33 cellular contexts compared by ENCODE assay signal in genomic region chr4:74084984-74085383, GRCh38. TPM values are rescaled to one million over a fixed set of nuclear protein-coding genes. Genes with fewer than 3 reads are reported as not detected.
"Had no signal": no experiment of that assay in that cellular context is flagged by ENCODE, and none has a peak within 500 bp of the region (broad histone marks: within the 10 kb centered on the region; RNA-seq: fewer than 3 reads in every experiment).

No MANE protein-coding gene starts in this region.

- H3K4me1 ChIP-seq: ascending aorta, breast epithelium, esophagus muscularis mucosa, foreskin keratinocyte, gastrocnemius medialis had no signal

- H3K4me3 ChIP-seq: ascending aorta, breast epithelium, cardiac muscle cell, colonic mucosa, dorsolateral prefrontal cortex, esophagus muscularis mucosa, gastrocnemius medialis had no signal

- H3K9me3 Mint-ChIP-seq: activated CD4-positive, alpha-beta memory T cell treated with anti-CD3 and anti-CD28 coated beads, Interleukin-2, amount 10 ng/mL, durations not matched to agents 7 days and 5 days; activated naive CD4-positive, alpha-beta T cell treated with anti-CD3 and anti-CD28 coated beads, Interleukin-2, amount 10 ng/mL, durations not matched to agents 7 days and 5 days; activated naive CD8-positive, alpha-beta T cell treated with anti-CD3 and anti-CD28 coated beads, Interleukin-2, amount 10 ng/mL, durations not matched to agents 7 days and 5 days; activated T-cell treated with anti-CD3 and anti-CD28 coated beads, Interleukin-2, amount 50 U/mL, for 24 hours; activated T-cell treated with anti-CD3 and anti-CD28 coated beads, Interleukin-2, amount 50 U/mL, for 72 hours; brain; effector memory CD8-positive, alpha-beta T cell; T-helper 2 cell treated with Interferon-gamma antibody and Interleukin-4, amounts not matched to agents 5 μg/mL and 100 μg/mL, for 36 hours had no signal

- H3K36me3 Mint-ChIP-seq: activated naive CD4-positive, alpha-beta T cell treated with anti-CD3 and anti-CD28 coated beads, Interleukin-2, amount 10 ng/mL, durations not matched to agents 7 days and 5 days; activated naive CD4-positive, alpha-beta T cell treated with anti-CD3 and anti-CD28 coated beads, Interleukin-2, amount 50 U/mL, for 72 hours; activated naive CD8-positive, alpha-beta T cell treated with anti-CD3 and anti-CD28 coated beads, Interleukin-2, amount 10 ng/mL, durations not matched to agents 7 days and 5 days; brain had no signal

- H3K27me3 Mint-ChIP-seq: activated CD4-positive, alpha-beta memory T cell treated with anti-CD3 and anti-CD28 coated beads, Interleukin-2, amount 10 ng/mL, durations not matched to agents 7 days and 5 days; activated naive CD4-positive, alpha-beta T cell treated with anti-CD3 and anti-CD28 coated beads, Interleukin-2, amount 10 ng/mL, durations not matched to agents 7 days and 5 days had no signal

- H3K36me3 ChIP-seq: ascending aorta, breast epithelium, cardiac muscle cell, colonic mucosa, esophagus muscularis mucosa, gastrocnemius medialis had no signal

- H3K4me1 Mint-ChIP-seq: activated CD4-positive, alpha-beta memory T cell treated with anti-CD3 and anti-CD28 coated beads, Interleukin-2, amount 10 ng/mL, durations not matched to agents 7 days and 5 days; activated CD4-positive, alpha-beta T cell treated with anti-CD3 and anti-CD28 coated beads for 36 hours; activated CD4-positive, alpha-beta T cell treated with anti-CD3 and anti-CD28 coated beads, Interleukin-2, amount 10 ng/mL, durations not matched to agents 7 days and 5 days; activated naive CD4-positive, alpha-beta T cell treated with anti-CD3 and anti-CD28 coated beads, Interleukin-2, amount 10 ng/mL, durations not matched to agents 7 days and 5 days; activated naive CD8-positive, alpha-beta T cell treated with anti-CD3 and anti-CD28 coated beads, Interleukin-2, amount 10 ng/mL, durations not matched to agents 7 days and 5 days; brain; T-helper 17 cell had no signal

- DNase-seq: activated CD4-positive, alpha-beta memory T cell treated with anti-CD3 and anti-CD28 coated beads, Interleukin-2, amount 10 ng/mL, durations not matched to agents 7 days and 5 days; activated CD4-positive, alpha-beta T cell treated with anti-CD3 and anti-CD28 coated beads for 36 hours; activated CD4-positive, alpha-beta T cell treated with anti-CD3 and anti-CD28 coated beads, Interleukin-2, amount 10 ng/mL, durations not matched to agents 7 days and 5 days; activated CD4-positive, alpha-beta T cell treated with anti-CD3 and anti-CD28 coated beads, Interleukin-2, amount 50 U/mL, for 4 hours; activated CD4-positive, CD25-positive, alpha-beta regulatory T cell; activated CD4-positive, CD25-positive, alpha-beta regulatory T cell treated with anti-CD3 and anti-CD28 coated beads, Interleukin-2, amount 50 U/mL, for 72 hours; activated CD8-positive, alpha-beta memory T cell treated with anti-CD3 and anti-CD28 coated beads, Interleukin-2, amount 50 U/mL, for 48 hours; activated gamma-delta T cell; activated naive CD4-positive, alpha-beta T cell; activated naive CD4-positive, alpha-beta T cell treated with anti-CD3 and anti-CD28 coated beads, Interleukin-2, amount 10 ng/mL, durations not matched to agents 7 days and 5 days; activated naive CD8-positive, alpha-beta T cell treated with anti-CD3 and anti-CD28 coated beads, Interleukin-2, amount 10 ng/mL, durations not matched to agents 7 days and 5 days; activated T-cell treated with anti-CD3 and anti-CD28 coated beads for 4 hours; activated T-cell treated with anti-CD3 and anti-CD28 coated beads, Interleukin-2, amount 50 U/mL, for 24 hours; activated T-cell treated with anti-CD3 and anti-CD28 coated beads, Interleukin-2, amount 50 U/mL, for 72 hours; central memory CD4-positive, alpha-beta T cell; cerebellar nuclear complex; colonic mucosa; dorsolateral prefrontal cortex; effector CD4-positive, alpha-beta T cell; effector memory CD8-positive, alpha-beta T cell; erythroblast; foreskin keratinocyte; gastrocnemius medialis; T-helper 1 cell; T-helper 17 cell; T1000 had no signal

- H3K27ac Mint-ChIP-seq: activated CD4-positive, alpha-beta memory T cell treated with anti-CD3 and anti-CD28 coated beads, Interleukin-2, amount 10 ng/mL, durations not matched to agents 7 days and 5 days; activated CD4-positive, alpha-beta T cell treated with anti-CD3 and anti-CD28 coated beads for 36 hours; activated CD4-positive, alpha-beta T cell treated with anti-CD3 and anti-CD28 coated beads, Interleukin-2, amount 10 ng/mL, durations not matched to agents 7 days and 5 days; activated naive CD4-positive, alpha-beta T cell treated with anti-CD3 and anti-CD28 coated beads, Interleukin-2, amount 10 ng/mL, durations not matched to agents 7 days and 5 days; activated naive CD4-positive, alpha-beta T cell treated with anti-CD3 and anti-CD28 coated beads, Interleukin-2, amount 50 U/mL, for 72 hours; activated naive CD8-positive, alpha-beta T cell treated with anti-CD3 and anti-CD28 coated beads, Interleukin-2, amount 10 ng/mL, durations not matched to agents 7 days and 5 days; activated T-cell treated with anti-CD3 and anti-CD28 coated beads, Interleukin-2, amount 50 U/mL, for 24 hours; activated T-cell treated with anti-CD3 and anti-CD28 coated beads, Interleukin-2, amount 50 U/mL, for 72 hours; brain; effector memory CD8-positive, alpha-beta T cell; T-helper 17 cell; T-helper 2 cell treated with Interferon-gamma antibody and Interleukin-4, amounts not matched to agents 5 μg/mL and 100 μg/mL, for 36 hours had no signal

- ATAC-seq: activated CD4-positive, alpha-beta T cell treated with anti-CD3 and anti-CD28 coated beads for 36 hours; activated naive CD4-positive, alpha-beta T cell treated with anti-CD3 and anti-CD28 coated beads, Interleukin-2, amount 50 U/mL, for 72 hours; activated T-cell treated with anti-CD3 and anti-CD28 coated beads, Interleukin-2, amount 50 U/mL, for 72 hours; effector memory CD8-positive, alpha-beta T cell; foreskin keratinocyte; gastrocnemius medialis; T-helper 17 cell had no signal

- H3K27ac ChIP-seq: ascending aorta, breast epithelium, cardiac muscle cell, colonic mucosa, dorsolateral prefrontal cortex, esophagus muscularis mucosa, foreskin keratinocyte, gastrocnemius medialis had no signal

- H3K27me3 ChIP-seq: ascending aorta, breast epithelium, cardiac muscle cell, colonic mucosa, dorsolateral prefrontal cortex, esophagus muscularis mucosa, foreskin keratinocyte, gastrocnemius medialis had no signal

- H3K4me3 Mint-ChIP-seq: activated CD4-positive, alpha-beta memory T cell treated with anti-CD3 and anti-CD28 coated beads, Interleukin-2, amount 10 ng/mL, durations not matched to agents 7 days and 5 days; activated CD4-positive, alpha-beta T cell treated with anti-CD3 and anti-CD28 coated beads for 36 hours; activated CD4-positive, alpha-beta T cell treated with anti-CD3 and anti-CD28 coated beads, Interleukin-2, amount 10 ng/mL, durations not matched to agents 7 days and 5 days; activated naive CD4-positive, alpha-beta T cell treated with anti-CD3 and anti-CD28 coated beads, Interleukin-2, amount 10 ng/mL, durations not matched to agents 7 days and 5 days; activated naive CD8-positive, alpha-beta T cell treated with anti-CD3 and anti-CD28 coated beads, Interleukin-2, amount 10 ng/mL, durations not matched to agents 7 days and 5 days; activated T-cell treated with anti-CD3 and anti-CD28 coated beads, Interleukin-2, amount 50 U/mL, for 24 hours; activated T-cell treated with anti-CD3 and anti-CD28 coated beads, Interleukin-2, amount 50 U/mL, for 72 hours; brain; effector memory CD8-positive, alpha-beta T cell; T-helper 17 cell; T-helper 2 cell treated with Interferon-gamma antibody and Interleukin-4, amounts not matched to agents 5 μg/mL and 100 μg/mL, for 36 hours had no signal

- H3K9me3 ChIP-seq: ascending aorta, breast epithelium, colonic mucosa, esophagus muscularis mucosa, gastrocnemius medialis had no signal

RNA-seq across cellular contexts. Expression of gene CXCL2, which starts 14.0 kb away (rescaled TPM):
- total RNA-seq: activated CD4-positive, alpha-beta memory T cell treated with anti-CD3 and anti-CD28 coated beads, Interleukin-2, amount 10 ng/mL, durations not matched to agents 7 days and 5 days; activated CD4-positive, alpha-beta T cell treated with anti-CD3 and anti-CD28 coated beads for 36 hours; activated naive CD4-positive, alpha-beta T cell treated with anti-CD3 and anti-CD28 coated beads, Interleukin-2, amount 50 U/mL, for 72 hours; activated T-cell treated with anti-CD3 and anti-CD28 coated beads, Interleukin-2, amount 50 U/mL, for 72 hours; cardiac muscle cell had no signal
- polyA plus RNA-seq: cardiac muscle cell had no signal

RNA-seq across cellular contexts. Expression of gene CXCL3, which starts 46.5 kb away (rescaled TPM):
- total RNA-seq: activated CD4-positive, alpha-beta memory T cell treated with anti-CD3 and anti-CD28 coated beads, Interleukin-2, amount 10 ng/mL, durations not matched to agents 7 days and 5 days; activated CD4-positive, alpha-beta T cell treated with anti-CD3 and anti-CD28 coated beads for 36 hours; activated CD4-positive, alpha-beta T cell treated with anti-CD3 and anti-CD28 coated beads, Interleukin-2, amount 10 ng/mL, durations not matched to agents 7 days and 5 days; activated naive CD4-positive, alpha-beta T cell treated with anti-CD3 and anti-CD28 coated beads, Interleukin-2, amount 50 U/mL, for 72 hours; activated T-cell treated with anti-CD3 and anti-CD28 coated beads, Interleukin-2, amount 50 U/mL, for 72 hours; ascending aorta; cardiac muscle cell had no signal
